ENCODE assay signal across 31 cellular contexts in the genomic region with DNA sequence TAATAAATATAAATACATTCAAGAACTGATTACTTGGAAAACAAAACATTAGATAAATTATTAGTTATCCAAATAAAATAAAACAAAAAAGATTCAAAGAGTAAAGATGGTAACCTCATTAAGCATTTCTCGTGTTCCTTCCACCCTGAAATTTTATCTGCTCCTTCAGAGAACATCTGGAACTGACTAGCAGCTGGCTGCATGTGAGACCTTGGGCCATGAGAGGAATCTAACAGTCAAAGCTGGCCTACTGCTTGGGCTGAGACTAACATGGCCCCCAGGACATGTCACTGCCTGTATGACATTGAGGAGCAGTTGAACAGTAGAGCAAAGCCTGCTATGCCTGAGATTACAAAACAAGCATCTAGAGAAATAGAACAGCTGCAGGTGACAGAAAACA.
"Had no signal": no experiment of that assay in that cellular context is flagged by ENCODE, and none has a peak within 500 bp of the region (broad histone marks: within the 10 kb centered on the region; RNA-seq: fewer than 3 reads in every experiment).

No MANE protein-coding gene starts in this region.

- H3K27me3 ChIP-seq: ascending aorta, breast epithelium, cardiac muscle cell, colonic mucosa, esophagus squamous epithelium, gastroesophageal sphincter had no signal

- DNase-seq: activated CD4-positive, alpha-beta memory T cell treated with anti-CD3 and anti-CD28 coated beads, Interleukin-2, amount 10 ng/mL, durations not matched to agents 7 days and 5 days; activated CD4-positive, alpha-beta T cell treated with anti-CD3 and anti-CD28 coated beads for 36 hours; activated CD4-positive, alpha-beta T cell treated with anti-CD3 and anti-CD28 coated beads, Interleukin-2, amount 10 ng/mL, durations not matched to agents 7 days and 5 days; activated CD4-positive, alpha-beta T cell treated with anti-CD3 and anti-CD28 coated beads, Interleukin-2, amount 50 U/mL, for 4 hours; activated CD4-positive, CD25-positive, alpha-beta regulatory T cell; activated CD4-positive, CD25-positive, alpha-beta regulatory T cell treated with anti-CD3 and anti-CD28 coated beads, Interleukin-2, amount 50 U/mL, for 72 hours; activated CD8-positive, alpha-beta memory T cell treated with anti-CD3 and anti-CD28 coated beads, Interleukin-2, amount 50 U/mL, for 48 hours; activated gamma-delta T cell; activated naive CD4-positive, alpha-beta T cell; activated naive CD4-positive, alpha-beta T cell treated with anti-CD3 and anti-CD28 coated beads, Interleukin-2, amount 10 ng/mL, durations not matched to agents 7 days and 5 days; activated naive CD8-positive, alpha-beta T cell treated with anti-CD3 and anti-CD28 coated beads, Interleukin-2, amount 10 ng/mL, durations not matched to agents 7 days and 5 days; activated T-cell treated with anti-CD3 and anti-CD28 coated beads for 4 hours; activated T-cell treated with anti-CD3 and anti-CD28 coated beads, Interleukin-2, amount 50 U/mL, for 24 hours; activated T-cell treated with anti-CD3 and anti-CD28 coated beads, Interleukin-2, amount 50 U/mL, for 72 hours; central memory CD4-positive, alpha-beta T cell; cerebellar nuclear complex; colonic mucosa; effector CD8-positive, alpha-beta T cell; esophagus squamous epithelium; foreskin melanocyte; head of caudate nucleus; hippocampal formation; T-helper 17 cell; T1000 had no signal

- H3K4me1 ChIP-seq: ascending aorta, breast epithelium, colonic mucosa, esophagus squamous epithelium, gastroesophageal sphincter had no signal

- ATAC-seq: activated CD4-positive, alpha-beta T cell treated with anti-CD3 and anti-CD28 coated beads for 36 hours; activated naive CD4-positive, alpha-beta T cell treated with anti-CD3 and anti-CD28 coated beads, Interleukin-2, amount 50 U/mL, for 72 hours; activated T-cell treated with anti-CD3 and anti-CD28 coated beads, Interleukin-2, amount 50 U/mL, for 72 hours; gastroesophageal sphincter; T-helper 17 cell had no signal

- H3K9me3 ChIP-seq: breast epithelium, colonic mucosa, esophagus squamous epithelium, gastroesophageal sphincter had no signal

- H3K27ac ChIP-seq: ascending aorta, breast epithelium, cardiac muscle cell, colonic mucosa, epithelial cell of prostate, esophagus squamous epithelium, gastroesophageal sphincter had no signal

- H3K36me3 ChIP-seq: ascending aorta, breast epithelium, cardiac muscle cell, colonic mucosa, esophagus squamous epithelium, gastroesophageal sphincter had no signal

- FAIRE-seq: endothelial cell of umbilical vein had no signal

- H3K4me3 ChIP-seq: ascending aorta, breast epithelium, cardiac muscle cell, colonic mucosa, esophagus squamous epithelium, gastroesophageal sphincter had no signal
